ENCODE assay signal across 8 cellular contexts in the genomic region with DNA sequence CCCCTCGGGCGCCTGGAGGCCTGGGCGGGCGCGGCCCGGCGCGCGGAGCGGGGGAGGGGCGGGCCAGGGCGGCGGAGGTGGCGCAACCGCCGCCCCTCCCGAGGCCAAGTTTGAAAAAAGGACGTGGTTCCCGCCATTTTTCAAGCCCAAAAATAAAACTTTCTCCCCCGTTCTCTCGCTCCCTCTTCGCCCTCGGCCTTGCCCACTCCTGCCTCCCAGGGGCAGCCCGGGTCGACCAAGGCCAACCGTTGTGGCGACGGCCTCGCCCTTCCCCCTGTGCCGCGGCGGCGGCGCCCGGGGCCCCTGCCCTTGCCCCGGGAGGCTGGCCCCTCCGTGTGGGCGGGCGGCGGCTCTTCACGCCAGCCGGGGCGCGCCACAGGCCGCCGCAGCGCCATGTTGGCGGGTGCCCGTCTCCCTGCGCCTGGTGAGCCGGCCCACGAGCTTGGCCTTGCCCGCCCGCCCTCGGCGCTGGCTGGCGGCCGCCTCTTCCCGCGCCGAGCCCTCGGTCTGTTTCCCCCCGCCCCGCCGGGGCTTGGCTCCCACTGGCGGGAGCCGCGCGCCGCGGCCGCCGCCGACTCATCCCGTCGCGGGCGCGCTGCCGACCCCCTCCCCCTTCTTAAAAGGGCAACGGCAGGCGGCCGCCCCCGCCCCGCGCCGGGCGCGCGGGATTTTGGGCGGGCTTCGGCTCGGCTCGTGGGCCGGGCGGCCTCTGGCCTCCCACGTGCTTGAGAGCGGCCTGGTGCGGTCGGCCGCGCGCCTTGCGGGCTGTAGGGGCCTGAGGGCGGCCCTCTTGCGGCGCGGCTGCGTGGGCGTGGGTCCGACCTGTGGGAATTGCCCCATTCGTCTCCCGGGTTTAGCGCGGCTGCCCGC. TPM values are rescaled to one million over a fixed set of nuclear protein-coding genes. Genes with fewer than 3 reads are reported as not detected.
DNase-seq lines count a peak whose midpoint lies in the region; ATAC-seq, FAIRE-seq and TF ChIP-seq lines count a peak whose summit lies in the region.

No MANE protein-coding gene starts in this region.

- CTCF ChIA-PET in HepG2 (lab: Yijun Ruan, JAX; ENCODE audit: low intra/inter-chr PET ratio, low total read pairs) = no interaction called here

- TF ChIP-seq RAD21 in HepG2 (CRISPR knock-in tag; IDR thresholded peaks at IDR 0.05) = no peak; the same call in 1 of the 2 replicates

- no peak overlapping the region for H2AFZ ChIP-seq in HepG2 (ENCODE audit: low read length)

- peak overlapping the region; percentile 95 for H3K9ac ChIP-seq in HepG2 (ENCODE audit: insufficient read depth, low read depth, low read length)

- peak; percentile 33 for DNase-seq in NCI-H2107 (lab: John Stamatoyannopoulos, UW)
- no peak for DNase-seq in NCI-H2107 treated with DMSO at 0.1 percent for 48 hours (lab: John Stamatoyannopoulos, UW; ENCODE audit: unreplicated experiment)
- DNase-seq in NCI-H345 treated with DMSO at 0.1 percent for 48 hours (lab: John Stamatoyannopoulos, UW; ENCODE audit: unreplicated experiment) = peak; percentile 64
- peak; percentile 67 to 77 for DNase-seq in activated CD4-positive, alpha-beta T cell treated with anti-CD3 and anti-CD28 coated beads, Interleukin-2, amount 50 U/mL, for 24 hours (ENCODE audit: low read depth in 1 of 2, low spot score in 1 of 2)
- peak; percentile 26 for DNase-seq in HepG2 (ENCODE audit: low spot score)
- DNase-seq in stimulated activated CD4-positive, alpha-beta T cell treated with anti-CD3 and anti-CD28 coated beads, Interleukin-2, amount 100 ng/mL, for 4 hours (ENCODE audit: low read depth) = peak; percentile 82

- peaks cover 22% of the 10 kb centered on the region for H4K20me1 ChIP-seq in HepG2 (ENCODE audit: insufficient read depth, low read length)

- no peak for FAIRE-seq in HepG2 (lab: Jason Lieb, UNC)

- peaks cover 14% of the 10 kb centered on the region for H3K27me3 Mint-ChIP-seq in dendritic cell treated with granulocyte-macrophage colony-stimulating factor and Interleukin-4, amounts not matched to agents 40 ng/mL and 50 ng/mL, for 4 days

- in situ Hi-C loops in HepG2 (cut with HindIII; ENCODE audit: extremely low pct_ligation_motif_present, low pct_unique_long_range_greater_than_20kb) = loop anchor here (10.0 kb wide), 1 partner anchor 60 kb away; a partner anchor contains a TSS

- H3K27me3 ChIP-seq in HepG2 (ENCODE audit: control insufficient read depth in 1 of 2, insufficient read depth in 2 of 2, low read length in 2 of 2) = no peaks in the 10 kb centered on the region; a peak in 2 of 5 replicates

- WGBS in HepG2 (ENCODE audit: low lambda C conversion rate) = no CpG with 5 or more reads among the region's 116 CpGs

- H3K9me3 Mint-ChIP-seq in dendritic cell treated with granulocyte-macrophage colony-stimulating factor and Interleukin-4, amounts not matched to agents 40 ng/mL and 50 ng/mL, for 4 days = no peaks in the 10 kb centered on the region

- peak overlapping the region; percentile 85 for H3K4me2 ChIP-seq in HepG2 (ENCODE audit: low read depth, low read length)

- peaks cover 59% of the 10 kb centered on the region for H3K79me2 ChIP-seq in HepG2 (ENCODE audit: insufficient read depth, low read length)

- H3K4me1 ChIP-seq in HepG2 (ENCODE audit: insufficient read depth, low read length) = peaks cover 67% of the 10 kb centered on the region

- H3K4me3 Mint-ChIP-seq in dendritic cell treated with granulocyte-macrophage colony-stimulating factor and Interleukin-4, amounts not matched to agents 40 ng/mL and 50 ng/mL, for 4 days = peak overlapping the region; percentile 79

- POLR2A ChIA-PET in HepG2 (lab: Yijun Ruan, JAX) = interaction anchor here (1.1 to 2.9 kb wide), 8 partner anchors 13 to 351 kb away, joined by 3 to 28 read pairs (median 7); a partner anchor contains a TSS

- no peak for TF ChIP-seq CTCF in HepG2 (CRISPR knock-in tag; IDR thresholded peaks at IDR 0.05)

- H3K4me3 ChIP-seq in HepG2 (replicated peaks in 1 of 3; ENCODE audit: insufficient read depth in 1 of 3, low read depth in 2 of 3, low read length in 3 of 3) = peak overlapping the region; percentile 84 to 93 (median 90); a peak in 5 of 6 replicates

- H3K36me3 ChIP-seq in HepG2 (replicated peaks in 1 of 2; ENCODE audit: control insufficient read depth in 1 of 2, insufficient read depth in 2 of 2, low read length in 2 of 2) = peaks cover 0 to 3% of the 10 kb centered on the region in 2 experiments; a peak in 1 of 5 replicates

- H3K36me3 Mint-ChIP-seq in dendritic cell treated with granulocyte-macrophage colony-stimulating factor and Interleukin-4, amounts not matched to agents 40 ng/mL and 50 ng/mL, for 4 days (ENCODE audit: low read depth) = peaks cover 6% of the 10 kb centered on the region

- peaks cover 41% of the 10 kb centered on the region for H3K4me1 Mint-ChIP-seq in dendritic cell treated with granulocyte-macrophage colony-stimulating factor and Interleukin-4, amounts not matched to agents 40 ng/mL and 50 ng/mL, for 4 days (ENCODE audit: low read depth)

- TF ChIP-seq EP300 in HepG2 (IDR thresholded peaks at IDR 0.05; ENCODE audit: low read depth in 2 of 2, low read length in 2 of 2) (no peak; a peak in 1 of 4 replicates), HepG2 (CRISPR knock-in tag; IDR thresholded peaks at IDR 0.05; ENCODE audit: borderline replicate concordance) (no peak)

- peak; percentile 7 to 69; a peak in 3 of 4 replicates for TF ChIP-seq POLR2A in HepG2 (IDR thresholded peaks at IDR 0.05; ENCODE audit: insufficient read depth in 1 of 2, low read depth in 2 of 2, low read length in 2 of 2)

- intact Hi-C loops in dendritic cell treated with granulocyte-macrophage colony-stimulating factor and Interleukin-4, amounts not matched to agents 40 ng/mL and 50 ng/mL, for 4 days (cut with micrococcal nuclease) = loop anchor here (5.0 kb wide), 2 partner anchors 263 to 287 kb away; a partner anchor contains a TSS
- intact Hi-C loops in HepG2 (cut with micrococcal nuclease; ENCODE audit: unreplicated experiment) = loop anchor here (10.0 kb wide), 1 partner anchor 350 kb away; a partner anchor contains a TSS

- no peaks in the 10 kb centered on the region for H3K9me3 ChIP-seq in HepG2 (ENCODE audit: low read length)

- H3K27ac ChIP-seq in HepG2 (ENCODE audit: extremely low read length, insufficient read depth, low read length) = peak overlapping the region; percentile 95

- ATAC-seq in HG02943 (IDR thresholded peaks at IDR 0.05; ENCODE audit: low read depth, unreplicated experiment) (peak; percentile 32), HepG2 (peak; percentile 29)

- no TSS peak for BruUV-seq in HepG2 (replicated peaks; lab: Mats Ljungman, UMichigan)

- peak overlapping the region; percentile 96 for H3K27ac Mint-ChIP-seq in dendritic cell treated with granulocyte-macrophage colony-stimulating factor and Interleukin-4, amounts not matched to agents 40 ng/mL and 50 ng/mL, for 4 days

TF ChIP-seq in HepG2, 621 proteins besides CTCF, POLR2A, EP300 and RAD21 (continues in another document):
- no peak for TF ChIP-seq NPAS2 (CRISPR knock-in tag; IDR thresholded peaks at IDR 0.05; ENCODE audit: borderline replicate concordance)

RNA-seq across cellular contexts. Expression of a gene that starts 1.3 kb away (rescaled TPM):
- total RNA-seq in HepG2 (2016; rRNA removed; fragmentation: Illumina TruSeq; extraction: Trizol) = 22.1 and 67.0 TPM in 2 replicates
- 19.9 and 21.3 TPM in 2 replicates for total RNA-seq in HepG2 (2016; cell fraction: cytosol; rRNA removed; fragmentation: Illumina TruSeq; extraction: Trizol; ENCODE audit: low read depth)
- total RNA-seq in HepG2 (2016; cell fraction: insoluble cytoplasmic fraction; rRNA removed; fragmentation: Illumina TruSeq; extraction: Trizol) = 20.8 and 59.2 TPM in 2 replicates
- total RNA-seq in HepG2 (2016; cell fraction: membrane; rRNA removed; fragmentation: Illumina TruSeq; extraction: Trizol) = 40.3 and 40.9 TPM in 2 replicates
- total RNA-seq in HepG2 (2016; cell fraction: nucleus; rRNA removed; fragmentation: Illumina TruSeq; extraction: Trizol) = 43.6 and 45.8 TPM in 2 replicates
- 30.3 and 37.5 TPM in 2 replicates for polyA plus RNA-seq in HepG2 (2011; rRNA removed)
- 14.5 and 21.7 TPM in 2 replicates for polyA plus RNA-seq in HepG2 (2011; cell fraction: cytosol; rRNA removed)
- 9.4 and 15.4 TPM in 2 replicates for polyA plus RNA-seq in HepG2 (2011; cell fraction: nucleus; rRNA removed)
- 239 and 295 TPM in 2 replicates for polyA plus RNA-seq in HepG2 (2012)
- polyA plus RNA-seq in HepG2 (2016; cell fraction: cytosol; fragmentation: Illumina TruSeq; extraction: Trizol; ENCODE audit: low read depth) = 128 and 145 TPM in 2 replicates
- 375 and 395 TPM in 2 replicates for polyA plus RNA-seq in HepG2 (2016; cell fraction: insoluble cytoplasmic fraction; fragmentation: Illumina TruSeq; extraction: Trizol; ENCODE audit: low read depth)
- polyA plus RNA-seq in HepG2 (2016; cell fraction: membrane; fragmentation: Illumina TruSeq; extraction: Trizol; ENCODE audit: low read depth) = 226 and 237 TPM in 2 replicates
- polyA plus RNA-seq in HepG2 (2016; cell fraction: nucleus; fragmentation: Illumina TruSeq; extraction: Trizol; ENCODE audit: insufficient read depth, low read depth) = 223 and 239 TPM in 2 replicates
- 10.5 and 18.2 TPM in 2 replicates for polyA minus RNA-seq in HepG2 (2011; rRNA and poly(A)+ RNA removed; ENCODE audit: low replicate concordance)
- polyA minus RNA-seq in HepG2 (2011; cell fraction: cytosol; rRNA and poly(A)+ RNA removed) = 36.3 and 51.7 TPM in 2 replicates
- 39.5 and 51.6 TPM in 2 replicates for polyA minus RNA-seq in HepG2 (2011; cell fraction: nucleus; rRNA and poly(A)+ RNA removed)

RNA-seq across cellular contexts. Expression of a gene that starts 46.5 kb away (rescaled TPM):
- not detected in 2 replicates for total RNA-seq in HepG2 (2016; rRNA removed; fragmentation: Illumina TruSeq; extraction: Trizol)
- not detected in 2 replicates for total RNA-seq in HepG2 (2016; cell fraction: cytosol; rRNA removed; fragmentation: Illumina TruSeq; extraction: Trizol; ENCODE audit: low read depth)
- total RNA-seq in HepG2 (2016; cell fraction: insoluble cytoplasmic fraction; rRNA removed; fragmentation: Illumina TruSeq; extraction: Trizol) = not detected in 2 replicates
- total RNA-seq in HepG2 (2016; cell fraction: membrane; rRNA removed; fragmentation: Illumina TruSeq; extraction: Trizol) = not detected in 2 replicates
- total RNA-seq in HepG2 (2016; cell fraction: nucleus; rRNA removed; fragmentation: Illumina TruSeq; extraction: Trizol) = not detected in 2 replicates
- not detected in 2 replicates for polyA plus RNA-seq in HepG2 (2011; rRNA removed)
- polyA plus RNA-seq in HepG2 (2011; cell fraction: cytosol; rRNA removed) = not detected in 2 replicates
- polyA plus RNA-seq in HepG2 (2011; cell fraction: nucleus; rRNA removed) = not detected in 2 replicates
- not detected in 2 replicates for polyA plus RNA-seq in HepG2 (2012)
- polyA plus RNA-seq in HepG2 (2016; cell fraction: cytosol; fragmentation: Illumina TruSeq; extraction: Trizol; ENCODE audit: low read depth) = not detected in 2 replicates
- polyA plus RNA-seq in HepG2 (2016; cell fraction: insoluble cytoplasmic fraction; fragmentation: Illumina TruSeq; extraction: Trizol; ENCODE audit: low read depth) = not detected in 2 replicates
- polyA plus RNA-seq in HepG2 (2016; cell fraction: membrane; fragmentation: Illumina TruSeq; extraction: Trizol; ENCODE audit: low read depth) = not detected in 2 replicates
- not detected in 2 replicates for polyA plus RNA-seq in HepG2 (2016; cell fraction: nucleus; fragmentation: Illumina TruSeq; extraction: Trizol; ENCODE audit: insufficient read depth, low read depth)
- polyA minus RNA-seq in HepG2 (2011; rRNA and poly(A)+ RNA removed; ENCODE audit: low replicate concordance) = 0.10 TPM in 1 of 2 replicates, not detected in the other
- polyA minus RNA-seq in HepG2 (2011; cell fraction: cytosol; rRNA and poly(A)+ RNA removed) = not detected in 2 replicates
- not detected in 2 replicates for polyA minus RNA-seq in HepG2 (2011; cell fraction: nucleus; rRNA and poly(A)+ RNA removed)
